ENCODE assay signal across 7 cellular contexts in the genomic region with DNA sequence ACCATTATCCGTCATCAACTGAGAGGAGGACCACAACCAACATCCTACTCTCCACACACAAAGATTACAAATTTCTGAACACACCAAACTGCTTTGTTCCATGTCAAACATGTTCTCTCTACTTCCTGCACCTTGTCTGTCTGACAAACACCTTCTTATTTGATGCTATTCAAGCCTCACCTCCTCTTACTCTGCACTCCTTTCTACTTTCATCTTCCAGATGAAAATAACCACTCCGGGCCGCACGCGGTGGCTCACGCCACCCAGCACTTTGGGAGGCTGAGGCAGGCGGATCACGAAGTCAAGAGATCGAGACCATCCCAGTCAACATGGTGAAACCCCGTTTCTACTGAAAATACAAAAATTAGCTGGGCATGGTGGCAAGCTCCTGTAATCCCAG. TPM values are rescaled to one million over a fixed set of nuclear protein-coding genes. Genes with fewer than 3 reads are reported as not detected.
A peak's percentile ranks its signal among the peaks of the same experiment; 100 is the strongest.
DNase-seq lines count a peak whose midpoint lies in the region; ATAC-seq and TF ChIP-seq lines count a peak whose summit lies in the region.
"Not testable (repeated sequence)": the region's sequence is repeated elsewhere in the genome, so short reads cannot be mapped to it uniquely, and the experiment has no call there.

No MANE protein-coding gene starts in this region.

- H3K27me3 Mint-ChIP-seq in CD8-positive, alpha-beta T cell (ENCODE audit: low read depth); T-helper 1 cell treated with Interleukin-12 subunit alpha and Interleukin-12 subunit beta and Interleukin-4 antibody, amounts not matched to agents 30 μg/mL and 1 μg/mL, for 36 hours (ENCODE audit: low read depth); activated CD4-positive, alpha-beta T cell treated with anti-CD3 and anti-CD28 coated beads, Interleukin-2, amount 10 ng/mL, durations not matched to agents 7 days and 5 days; activated naive CD4-positive, alpha-beta T cell treated with anti-CD3 and anti-CD28 coated beads for 36 hours (ENCODE audit: low read depth); activated naive CD8-positive, alpha-beta T cell treated with anti-CD3 and anti-CD28 coated beads, Interleukin-2, amount 10 ng/mL, durations not matched to agents 7 days and 5 days; naive thymus-derived CD8-positive, alpha-beta T cell: not testable (repeated sequence)

- not testable (repeated sequence) for H3K4me3 ChIP-seq in CD8-positive, alpha-beta T cell (ENCODE audit: low read depth, low read length)

- intact Hi-C loops in CD8-positive, alpha-beta T cell (cut with DNase I, micrococcal nuclease): not testable (repeated sequence)
- intact Hi-C loops in activated naive CD4-positive, alpha-beta T cell treated with anti-CD3 and anti-CD28 coated beads for 36 hours (cut with micrococcal nuclease): loop anchor here (10.0 kb wide), 1 partner anchor 678 kb away; no protein-coding TSS in a partner anchor

- H3K27ac Mint-ChIP-seq in CD8-positive, alpha-beta T cell: peak overlapping the region; percentile 92
- peak overlapping the region; percentile 42 for H3K27ac Mint-ChIP-seq in T-helper 1 cell treated with Interleukin-12 subunit alpha and Interleukin-12 subunit beta and Interleukin-4 antibody, amounts not matched to agents 30 μg/mL and 1 μg/mL, for 36 hours
- H3K27ac Mint-ChIP-seq in activated CD4-positive, alpha-beta T cell treated with anti-CD3 and anti-CD28 coated beads, Interleukin-2, amount 10 ng/mL, durations not matched to agents 7 days and 5 days: peak overlapping the region; percentile 76
- H3K27ac Mint-ChIP-seq in activated naive CD4-positive, alpha-beta T cell treated with anti-CD3 and anti-CD28 coated beads for 36 hours: peak overlapping the region; percentile 10
- peak overlapping the region; percentile 50 for H3K27ac Mint-ChIP-seq in activated naive CD8-positive, alpha-beta T cell treated with anti-CD3 and anti-CD28 coated beads, Interleukin-2, amount 10 ng/mL, durations not matched to agents 7 days and 5 days
- H3K27ac Mint-ChIP-seq in naive thymus-derived CD8-positive, alpha-beta T cell: peak overlapping the region; percentile 50 to 94 (median 78)

- not testable (repeated sequence) for H3K9me3 Mint-ChIP-seq in CD8-positive, alpha-beta T cell; T-helper 1 cell treated with Interleukin-12 subunit alpha and Interleukin-12 subunit beta and Interleukin-4 antibody, amounts not matched to agents 30 μg/mL and 1 μg/mL, for 36 hours; activated CD4-positive, alpha-beta T cell treated with anti-CD3 and anti-CD28 coated beads, Interleukin-2, amount 10 ng/mL, durations not matched to agents 7 days and 5 days; activated naive CD4-positive, alpha-beta T cell treated with anti-CD3 and anti-CD28 coated beads for 36 hours; activated naive CD8-positive, alpha-beta T cell treated with anti-CD3 and anti-CD28 coated beads, Interleukin-2, amount 10 ng/mL, durations not matched to agents 7 days and 5 days; naive thymus-derived CD8-positive, alpha-beta T cell

- CTCF ChIA-PET in CD8-positive, alpha-beta T cell (lab: Charles Lee); activated CD4-positive, alpha-beta T cell treated with anti-CD3 and anti-CD28 coated beads, Interleukin-2, amount 10 ng/mL, durations not matched to agents 7 days and 5 days (lab: Charles Lee); activated naive CD4-positive, alpha-beta T cell treated with anti-CD3 and anti-CD28 coated beads for 36 hours (lab: Charles Lee): not testable (repeated sequence)

- TF ChIP-seq CTCF in CD8-positive, alpha-beta T cell (IDR thresholded peaks at IDR 0.05): not testable (repeated sequence)

- peaks cover 38% of the 10 kb centered on the region for H3K4me1 Mint-ChIP-seq in CD8-positive, alpha-beta T cell (ENCODE audit: low read depth)
- peaks cover 25% of the 10 kb centered on the region for H3K4me1 Mint-ChIP-seq in T-helper 1 cell treated with Interleukin-12 subunit alpha and Interleukin-12 subunit beta and Interleukin-4 antibody, amounts not matched to agents 30 μg/mL and 1 μg/mL, for 36 hours (ENCODE audit: low read depth)
- peaks cover 31% of the 10 kb centered on the region for H3K4me1 Mint-ChIP-seq in activated CD4-positive, alpha-beta T cell treated with anti-CD3 and anti-CD28 coated beads, Interleukin-2, amount 10 ng/mL, durations not matched to agents 7 days and 5 days
- peaks cover 41% of the 10 kb centered on the region for H3K4me1 Mint-ChIP-seq in activated naive CD4-positive, alpha-beta T cell treated with anti-CD3 and anti-CD28 coated beads for 36 hours (ENCODE audit: low read depth)
- peaks cover 28% of the 10 kb centered on the region for H3K4me1 Mint-ChIP-seq in activated naive CD8-positive, alpha-beta T cell treated with anti-CD3 and anti-CD28 coated beads, Interleukin-2, amount 10 ng/mL, durations not matched to agents 7 days and 5 days
- peaks cover 13 to 38% (median 30%) of the 10 kb centered on the region in 4 donors for H3K4me1 Mint-ChIP-seq in naive thymus-derived CD8-positive, alpha-beta T cell

- not testable (repeated sequence) for H3K27me3 ChIP-seq in CD8-positive, alpha-beta T cell (ENCODE audit: insufficient read depth, low read length)

- not testable (repeated sequence) for H3K9me3 ChIP-seq in CD8-positive, alpha-beta T cell (ENCODE audit: low read length)

- not testable (repeated sequence) for H3K27ac ChIP-seq in CD8-positive, alpha-beta T cell (ENCODE audit: low read depth, low read length)

- not testable (repeated sequence) for H3K36me3 ChIP-seq in CD8-positive, alpha-beta T cell (ENCODE audit: insufficient read depth, low read length)

- H3K4me3 Mint-ChIP-seq in CD8-positive, alpha-beta T cell: peak overlapping the region; percentile 55
- not testable (repeated sequence) for H3K4me3 Mint-ChIP-seq in T-helper 1 cell treated with Interleukin-12 subunit alpha and Interleukin-12 subunit beta and Interleukin-4 antibody, amounts not matched to agents 30 μg/mL and 1 μg/mL, for 36 hours; activated CD4-positive, alpha-beta T cell treated with anti-CD3 and anti-CD28 coated beads, Interleukin-2, amount 10 ng/mL, durations not matched to agents 7 days and 5 days; activated naive CD4-positive, alpha-beta T cell treated with anti-CD3 and anti-CD28 coated beads for 36 hours
- peak overlapping the region; percentile 55 for H3K4me3 Mint-ChIP-seq in activated naive CD8-positive, alpha-beta T cell treated with anti-CD3 and anti-CD28 coated beads, Interleukin-2, amount 10 ng/mL, durations not matched to agents 7 days and 5 days
- peak overlapping the region in 6 of 10 donors; percentile 15 to 56 (median 26) for H3K4me3 Mint-ChIP-seq in naive thymus-derived CD8-positive, alpha-beta T cell

- H3K36me3 Mint-ChIP-seq in CD8-positive, alpha-beta T cell: peaks cover 25% of the 10 kb centered on the region
- H3K36me3 Mint-ChIP-seq in T-helper 1 cell treated with Interleukin-12 subunit alpha and Interleukin-12 subunit beta and Interleukin-4 antibody, amounts not matched to agents 30 μg/mL and 1 μg/mL, for 36 hours (ENCODE audit: low read depth): peaks cover 17% of the 10 kb centered on the region
- H3K36me3 Mint-ChIP-seq in activated CD4-positive, alpha-beta T cell treated with anti-CD3 and anti-CD28 coated beads, Interleukin-2, amount 10 ng/mL, durations not matched to agents 7 days and 5 days (ENCODE audit: low read depth): peaks cover 18% of the 10 kb centered on the region
- peaks cover 12% of the 10 kb centered on the region for H3K36me3 Mint-ChIP-seq in activated naive CD4-positive, alpha-beta T cell treated with anti-CD3 and anti-CD28 coated beads for 36 hours (ENCODE audit: low read depth)
- H3K36me3 Mint-ChIP-seq in activated naive CD8-positive, alpha-beta T cell treated with anti-CD3 and anti-CD28 coated beads, Interleukin-2, amount 10 ng/mL, durations not matched to agents 7 days and 5 days: peaks cover 23% of the 10 kb centered on the region
- H3K36me3 Mint-ChIP-seq in naive thymus-derived CD8-positive, alpha-beta T cell: peaks cover 0 to 24% (median 16%) of the 10 kb centered on the region in 3 donors

- ATAC-seq in CD8-positive, alpha-beta T cell; activated naive CD8-positive, alpha-beta T cell treated with anti-CD3 and anti-CD28 coated beads, Interleukin-2, amount 10 ng/mL, durations not matched to agents 7 days and 5 days (ENCODE audit: low read depth); naive thymus-derived CD8-positive, alpha-beta T cell; stimulated activated naive CD8-positive, alpha-beta T cell treated with anti-CD3 and anti-CD28 coated beads, Interleukin-15, Interleukin-2, amounts not matched to agents 100 U/mL and 50 U/mL, for 24 hours: not testable (repeated sequence)

- POLR2A ChIA-PET in CD8-positive, alpha-beta T cell (lab: Charles Lee); activated CD4-positive, alpha-beta T cell treated with anti-CD3 and anti-CD28 coated beads, Interleukin-2, amount 10 ng/mL, durations not matched to agents 7 days and 5 days (lab: Charles Lee); activated naive CD8-positive, alpha-beta T cell treated with anti-CD3 and anti-CD28 coated beads, Interleukin-2, amount 10 ng/mL, durations not matched to agents 7 days and 5 days (lab: Charles Lee); naive thymus-derived CD8-positive, alpha-beta T cell (lab: Charles Lee): not testable (repeated sequence)

- peak in 2 of 7 experiments; percentile 12 to 37 for DNase-seq in CD8-positive, alpha-beta T cell
- peak; percentile 14 for DNase-seq in activated CD4-positive, alpha-beta T cell treated with anti-CD3 and anti-CD28 coated beads, Interleukin-2, amount 10 ng/mL, durations not matched to agents 7 days and 5 days
- DNase-seq in activated naive CD4-positive, alpha-beta T cell treated with anti-CD3 and anti-CD28 coated beads for 36 hours: peak; percentile 45
- not testable (repeated sequence) for DNase-seq in activated naive CD8-positive, alpha-beta T cell treated with anti-CD3 and anti-CD28 coated beads, Interleukin-2, amount 10 ng/mL, durations not matched to agents 7 days and 5 days
- DNase-seq in naive thymus-derived CD8-positive, alpha-beta T cell: peak in 6 of 10 donors; percentile 1 to 65 (median 42)
- peak; percentile 12 for DNase-seq in stimulated activated naive CD8-positive, alpha-beta T cell treated with anti-CD3 and anti-CD28 coated beads, Interleukin-15, Interleukin-2, amounts not matched to agents 100 U/mL and 50 U/mL, for 24 hours

- H3K4me1 ChIP-seq in CD8-positive, alpha-beta T cell (ENCODE audit: insufficient read depth, low read length): not testable (repeated sequence)

RNA-seq across cellular contexts. Expression of gene STRN, which starts 43.7 kb away (rescaled TPM):
- total RNA-seq in CD8-positive, alpha-beta T cell: 10 to 100 TPM; 15.6 to 17.4 TPM
- 10 to 100 TPM; 39.4 to 39.5 TPM for total RNA-seq in activated CD4-positive, alpha-beta T cell treated with anti-CD3 and anti-CD28 coated beads, Interleukin-2, amount 10 ng/mL, durations not matched to agents 7 days and 5 days
- total RNA-seq in activated naive CD4-positive, alpha-beta T cell treated with anti-CD3 and anti-CD28 coated beads for 36 hours: 10 to 100 TPM; 19.3 to 22.2 TPM
- 10 to 100 TPM; 32.2 to 35.0 TPM for total RNA-seq in activated naive CD8-positive, alpha-beta T cell treated with anti-CD3 and anti-CD28 coated beads, Interleukin-2, amount 10 ng/mL, durations not matched to agents 7 days and 5 days
- total RNA-seq in naive thymus-derived CD8-positive, alpha-beta T cell: 10 to 100 TPM; 33.4 to 34.9 TPM
- 10 to 100 TPM in 1 of 3 donors, 1 to 10 TPM in 2; 6.8 to 10.8 (median 7.8) TPM for polyA plus RNA-seq in naive thymus-derived CD8-positive, alpha-beta T cell

Comparison
In these comparisons a context has a peak if more than half of its experiments do, and no peak if none do; other contexts are left out.
1. H3K27ac Mint-ChIP-seq: peak in every context shown above with its lines; median percentile 92 in CD8-positive, alpha-beta T cell; 78 in naive thymus-derived CD8-positive, alpha-beta T cell; 76 in activated CD4-positive, alpha-beta T cell treated with anti-CD3 and anti-CD28 coated beads, Interleukin-2, amount 10 ng/mL, durations not matched to agents 7 days and 5 days; 50 in activated naive CD8-positive, alpha-beta T cell treated with anti-CD3 and anti-CD28 coated beads, Interleukin-2, amount 10 ng/mL, durations not matched to agents 7 days and 5 days; 42 in T-helper 1 cell treated with Interleukin-12 subunit alpha and Interleukin-12 subunit beta and Interleukin-4 antibody, amounts not matched to agents 30 μg/mL and 1 μg/mL, for 36 hours; 10 in activated naive CD4-positive, alpha-beta T cell treated with anti-CD3 and anti-CD28 coated beads for 36 hours.